In the genomic region with DNA sequence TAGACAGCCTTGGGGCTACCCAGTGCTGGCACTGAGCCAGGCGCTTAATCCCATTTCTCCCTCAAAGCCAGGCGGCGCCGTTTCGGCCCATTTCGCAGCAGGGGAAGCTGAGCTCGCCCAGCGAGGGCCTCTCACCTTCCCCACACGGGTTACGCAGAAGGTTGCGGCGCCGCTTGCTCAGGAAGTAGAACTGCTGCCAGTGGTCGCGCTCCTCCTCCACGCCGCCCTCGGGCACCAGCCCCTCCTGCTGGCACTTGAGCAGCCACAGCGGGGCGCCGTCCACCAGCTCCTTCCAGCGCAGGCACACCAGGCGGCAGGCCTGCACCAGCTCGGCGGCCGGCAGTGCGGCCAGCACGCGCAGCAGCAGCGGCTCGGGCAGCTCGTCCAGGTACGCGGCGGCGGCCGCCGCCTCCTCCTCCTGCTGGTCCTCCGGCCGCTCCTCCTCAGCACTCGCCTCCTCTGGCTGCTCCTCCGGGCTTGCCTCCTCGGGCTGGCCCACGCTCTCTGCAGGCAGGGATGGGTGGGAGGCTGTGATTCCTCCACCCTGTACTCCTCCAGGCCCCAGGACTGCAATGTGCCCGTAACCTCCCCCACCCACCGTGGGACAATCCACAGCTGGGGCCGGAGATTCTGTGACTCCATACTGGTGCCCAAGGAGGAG, we compare ENCODE assay signal across 8 cellular contexts. TPM values are rescaled to one million over a fixed set of nuclear protein-coding genes. Genes with fewer than 3 reads are reported as not detected.
DNase-seq lines count a peak whose midpoint lies in the region; ATAC-seq and TF ChIP-seq lines count a peak whose summit lies in the region.

No MANE protein-coding gene starts in this region.

- peak; percentile 73 for ATAC-seq in Right ventricle myocardium inferior
- ATAC-seq in upper lobe of right lung = peak; percentile 83
- no peak for ATAC-seq in HG02763 (IDR thresholded peaks at IDR 0.05; ENCODE audit: unreplicated experiment)

- H3K79me2 ChIP-seq in SK-N-SH (ENCODE audit: insufficient read depth) = peaks cover 3% of the 10 kb centered on the region; the same call in 1 of the 2 replicates

- intact Hi-C loops in CD14-positive monocyte (cut with micrococcal nuclease) (loop anchor here (1.0 to 5.0 kb wide), 4 partner anchors 67 to 99 kb away; no protein-coding TSS in a partner anchor), Right ventricle myocardium inferior (cut with DNase I) (loop anchor here (1.0 kb wide), 1 partner anchor 69 kb away; no protein-coding TSS in a partner anchor), posterior cingulate gyrus (cut with DNase I) (loop anchor here (2.0 to 10.0 kb wide), 2 partner anchors 68 to 154 kb away; a partner anchor contains a TSS), upper lobe of right lung (cut with DNase I) (loop anchor here (5.0 kb wide), 1 partner anchor 72 kb away; no protein-coding TSS in a partner anchor)
- intact Hi-C loops in activated naive CD4-positive, alpha-beta T cell treated with anti-CD3 and anti-CD28 coated beads for 36 hours (cut with micrococcal nuclease) = loop anchor here (1.0 to 5.0 kb wide), 4 partner anchors 69 to 257 kb away; a partner anchor contains a TSS

- H3K27ac ChIP-seq in SK-N-SH (ENCODE audit: low read depth in 2 of 2, low read length in 1 of 2) (no peak overlapping the region), upper lobe of right lung (no peak overlapping the region)

- peaks cover 0 to 5% (median 0%) of the 10 kb centered on the region in 7 donors for H3K9me3 Mint-ChIP-seq in CD14-positive monocyte
- H3K9me3 Mint-ChIP-seq in activated naive CD4-positive, alpha-beta T cell treated with anti-CD3 and anti-CD28 coated beads for 36 hours = no peaks in the 10 kb centered on the region

- CTCF ChIA-PET in SK-N-SH (lab: Yijun Ruan, JAX) = interaction anchor here (0.6 to 9.9 kb wide), 59 partner anchors 8 to 613 kb away, joined by 3 to 205 read pairs (median 4); a partner anchor contains a TSS
- CTCF ChIA-PET in activated naive CD4-positive, alpha-beta T cell treated with anti-CD3 and anti-CD28 coated beads for 36 hours (lab: Charles Lee) = interaction anchor here (0.6 to 4.1 kb wide), 25 partner anchors 8 to 613 kb away, joined by 3 to 27 read pairs (median 5); a partner anchor contains a TSS

- DNase-seq in CD14-positive monocyte (ENCODE audit: low spot score) (peak; percentile 76), HT-29 (ENCODE audit: low spot score) (peak; percentile 71), SK-N-SH (peak; percentile 93), Right ventricle myocardium inferior (ENCODE audit: missing footprints) (peak; percentile 88), posterior cingulate gyrus (peak; percentile 65 to 97 (median 77)), upper lobe of right lung (peak; percentile 93)
- DNase-seq in activated naive CD4-positive, alpha-beta T cell treated with anti-CD3 and anti-CD28 coated beads for 36 hours = peak; percentile 88

- no peak overlapping the region for H3K4me2 ChIP-seq in SK-N-SH

- H3K27me3 ChIP-seq in SK-N-SH (ENCODE audit: insufficient read depth) (no peaks in the 10 kb centered on the region), upper lobe of right lung (no peaks in the 10 kb centered on the region)

- no peaks in the 10 kb centered on the region for H3K36me3 ChIP-seq in SK-N-SH (replicated peaks in 1 of 2; ENCODE audit: control insufficient read depth in 1 of 2, insufficient read depth in 2 of 2, low read length in 1 of 2)
- H3K36me3 ChIP-seq in upper lobe of right lung = no peaks in the 10 kb centered on the region

- WGBS in SK-N-SH (ENCODE audit: low lambda C conversion rate) = 18% methylated on average over 16 of the region's 47 CpGs

- H2AFZ ChIP-seq in SK-N-SH (ENCODE audit: low read depth) = no peak overlapping the region

- H3K27me3 Mint-ChIP-seq in CD14-positive monocyte (ENCODE audit: low read depth in 3 of 3) = peaks cover 50 to 70% (median 56%) of the 10 kb centered on the region in 3 donors
- no peaks in the 10 kb centered on the region for H3K27me3 Mint-ChIP-seq in activated naive CD4-positive, alpha-beta T cell treated with anti-CD3 and anti-CD28 coated beads for 36 hours (ENCODE audit: low read depth)

- H3K4me1 Mint-ChIP-seq in CD14-positive monocyte = peaks cover 22% of the 10 kb centered on the region
- peaks cover 19% of the 10 kb centered on the region for H3K4me1 Mint-ChIP-seq in activated naive CD4-positive, alpha-beta T cell treated with anti-CD3 and anti-CD28 coated beads for 36 hours (ENCODE audit: low read depth)

- TF ChIP-seq EP300 in SK-N-SH (IDR thresholded peaks at IDR 0.05; ENCODE audit: borderline replicate concordance in 1 of 2, low read depth in 1 of 2, low read length in 1 of 2) = no peak

- H3K36me3 Mint-ChIP-seq in CD14-positive monocyte = peaks cover 4 to 9% of the 10 kb centered on the region in 2 donors
- no peaks in the 10 kb centered on the region for H3K36me3 Mint-ChIP-seq in activated naive CD4-positive, alpha-beta T cell treated with anti-CD3 and anti-CD28 coated beads for 36 hours (ENCODE audit: low read depth)

- TF ChIP-seq RAD21 in SK-N-SH (IDR thresholded peaks at IDR 0.05; ENCODE audit: low read length) = peak; percentile 81

- no peaks in the 10 kb centered on the region for H4K20me1 ChIP-seq in SK-N-SH (ENCODE audit: insufficient read depth)

- no peaks in the 10 kb centered on the region for H3F3A ChIP-seq in SK-N-SH (replicated peaks; ENCODE audit: insufficient read depth)

- peak overlapping the region in 1 of 7 donors; percentile 38 for H3K27ac Mint-ChIP-seq in CD14-positive monocyte
- H3K27ac Mint-ChIP-seq in activated naive CD4-positive, alpha-beta T cell treated with anti-CD3 and anti-CD28 coated beads for 36 hours = no peak overlapping the region

- no peak overlapping the region for H3K9ac ChIP-seq in SK-N-SH

- H3K4me3 Mint-ChIP-seq in CD14-positive monocyte = peak overlapping the region; percentile 16 to 89
- peak overlapping the region; percentile 55 for H3K4me3 Mint-ChIP-seq in activated naive CD4-positive, alpha-beta T cell treated with anti-CD3 and anti-CD28 coated beads for 36 hours

- H3K4me3 ChIP-seq in SK-N-SH (ENCODE audit: low read depth in 2 of 2, low read length in 1 of 2) = peak overlapping the region in 1 of 2 experiments; percentile 24; a peak in 2 of 4 replicates
- peak overlapping the region; percentile 25 for H3K4me3 ChIP-seq in upper lobe of right lung

- TF ChIP-seq CTCF in CD14-positive monocyte (IDR thresholded peaks at IDR 0.05) = peak; percentile 83
- TF ChIP-seq CTCF in SK-N-SH (IDR thresholded peaks at IDR 0.05) = peak; percentile 63
- TF ChIP-seq CTCF in upper lobe of right lung (IDR thresholded peaks at IDR 0.05) = peak; percentile 74

- H3K4me1 ChIP-seq in SK-N-SH (ENCODE audit: control insufficient read depth in 1 of 2, insufficient read depth in 2 of 2, low read depth in 1 of 2, low read length in 1 of 2) (peaks cover 0 to 23% of the 10 kb centered on the region in 2 experiments; a peak in 1 of 4 replicates), upper lobe of right lung (peaks cover 26% of the 10 kb centered on the region)

- H3K9me3 ChIP-seq in SK-N-SH (no peaks in the 10 kb centered on the region), upper lobe of right lung (no peaks in the 10 kb centered on the region)

- no peaks in the 10 kb centered on the region for H3K9me2 ChIP-seq in SK-N-SH

- POLR2A ChIA-PET in SK-N-SH (lab: Yijun Ruan, JAX) = interaction anchor here (0.6 to 1.1 kb wide), 3 partner anchors 35 to 258 kb away, joined by 3 to 5 read pairs (median 3); no protein-coding TSS in a partner anchor

RNA-seq across cellular contexts. Expression of a gene that starts 3.8 kb away (rescaled TPM):
- polyA plus RNA-seq in CD14-positive monocyte (not detected), SK-N-SH (2012; rRNA removed) (17.0 and 21.7 TPM in 2 replicates)
- total RNA-seq in HT-29 (2014; rRNA removed; shearing (Covaris generic)) = not detected in 2 replicates
- polyA plus RNA-seq in SK-N-SH (2012; cell fraction: cytosol; rRNA removed) = 15.5 and 15.7 TPM in 2 replicates
- 21.5 and 21.9 TPM in 2 replicates for polyA plus RNA-seq in SK-N-SH (2012; cell fraction: nucleus; rRNA removed)
- 1 to 10 TPM in 1 of 2 experiments, under 1 TPM in 1; 0.77 to 1.1 TPM for total RNA-seq in activated naive CD4-positive, alpha-beta T cell treated with anti-CD3 and anti-CD28 coated beads for 36 hours
- total RNA-seq in Right ventricle myocardium inferior (4.2 TPM), upper lobe of right lung (11.2 TPM)

RNA-seq across cellular contexts. Expression of a gene that starts 4.2 kb away (rescaled TPM):
- polyA plus RNA-seq in CD14-positive monocyte (1 to 10 TPM; 1.5 to 2.0 TPM), SK-N-SH (2012; rRNA removed) (42.8 and 52.2 TPM in 2 replicates)
- 0.26 and 0.33 TPM in 2 replicates for total RNA-seq in HT-29 (2014; rRNA removed; shearing (Covaris generic))
- 15.0 and 22.5 TPM in 2 replicates for polyA plus RNA-seq in SK-N-SH (2012; cell fraction: cytosol; rRNA removed)
- polyA plus RNA-seq in SK-N-SH (2012; cell fraction: nucleus; rRNA removed) = 250 and 267 TPM in 2 replicates
- total RNA-seq in activated naive CD4-positive, alpha-beta T cell treated with anti-CD3 and anti-CD28 coated beads for 36 hours = 10 to 100 TPM; 21.6 to 23.6 TPM
- total RNA-seq in Right ventricle myocardium inferior (19.0 TPM), upper lobe of right lung (19.8 TPM)

RNA-seq across cellular contexts. Expression of a gene that starts 13.5 kb away (rescaled TPM):
- polyA plus RNA-seq in CD14-positive monocyte (10 to 100 TPM; 45.7 to 45.9 TPM), SK-N-SH (2012; rRNA removed) (7.3 and 8.1 TPM in 2 replicates)
- total RNA-seq in HT-29 (2014; rRNA removed; shearing (Covaris generic)) = not detected in 2 replicates
- 4.3 and 6.3 TPM in 2 replicates for polyA plus RNA-seq in SK-N-SH (2012; cell fraction: cytosol; rRNA removed)
- 2.8 and 3.5 TPM in 2 replicates for polyA plus RNA-seq in SK-N-SH (2012; cell fraction: nucleus; rRNA removed)
- 10 to 100 TPM; 20.0 to 20.6 TPM for total RNA-seq in activated naive CD4-positive, alpha-beta T cell treated with anti-CD3 and anti-CD28 coated beads for 36 hours
- total RNA-seq in Right ventricle myocardium inferior (11.8 TPM), upper lobe of right lung (16.7 TPM)

RNA-seq across cellular contexts. Expression of a gene that starts 30.5 kb away (rescaled TPM):
- 10 to 100 TPM; 57.8 to 71.3 TPM for polyA plus RNA-seq in CD14-positive monocyte
- 74.0 and 80.2 TPM in 2 replicates for total RNA-seq in HT-29 (2014; rRNA removed; shearing (Covaris generic))
- 70.0 and 94.0 TPM in 2 replicates for polyA plus RNA-seq in SK-N-SH (2012; rRNA removed)
- 46.0 and 59.7 TPM in 2 replicates for polyA plus RNA-seq in SK-N-SH (2012; cell fraction: cytosol; rRNA removed)
- 72.4 and 107 TPM in 2 replicates for polyA plus RNA-seq in SK-N-SH (2012; cell fraction: nucleus; rRNA removed)
- 10 to 100 TPM; 86.7 to 88.3 TPM for total RNA-seq in activated naive CD4-positive, alpha-beta T cell treated with anti-CD3 and anti-CD28 coated beads for 36 hours
- total RNA-seq in Right ventricle myocardium inferior = 20.1 TPM
- total RNA-seq in upper lobe of right lung = 23.5 TPM

RNA-seq across cellular contexts. Expression of a gene that starts 41.0 kb away (rescaled TPM):
- polyA plus RNA-seq in CD14-positive monocyte (under 1 TPM; 0.14 to 0.18 TPM), SK-N-SH (2012; rRNA removed) (0.57 and 0.97 TPM in 2 replicates)
- total RNA-seq in HT-29 (2014; rRNA removed; shearing (Covaris generic)) = not detected in 2 replicates
- 0.46 and 0.72 TPM in 2 replicates for polyA plus RNA-seq in SK-N-SH (2012; cell fraction: cytosol; rRNA removed)
- 0.68 and 0.74 TPM in 2 replicates for polyA plus RNA-seq in SK-N-SH (2012; cell fraction: nucleus; rRNA removed)
- under 1 TPM; 0.26 to 0.30 TPM for total RNA-seq in activated naive CD4-positive, alpha-beta T cell treated with anti-CD3 and anti-CD28 coated beads for 36 hours
- total RNA-seq in Right ventricle myocardium inferior (0.03 TPM), upper lobe of right lung (0.09 TPM)

Comparison
In these comparisons a context has a peak if more than half of its experiments do, and no peak if none do; other contexts are left out.
1. RNA of a gene that starts 4.2 kb away (total RNA-seq): 21.6 to 23.6 TPM in activated naive CD4-positive, alpha-beta T cell treated with anti-CD3 and anti-CD28 coated beads for 36 hours, 19.8 TPM in upper lobe of right lung (single experiment) and 19.0 TPM in Right ventricle myocardium inferior (single experiment); 0.26 to 0.33 TPM in HT-29; every median in the first group is over 10 times any median in the second.
2. RNA of a gene that starts 13.5 kb away (total RNA-seq): 20.0 to 20.6 TPM in activated naive CD4-positive, alpha-beta T cell treated with anti-CD3 and anti-CD28 coated beads for 36 hours, 16.7 TPM in upper lobe of right lung (single experiment) and 11.8 TPM in Right ventricle myocardium inferior (single experiment); not detected in HT-29; every median in the first group is over 10 times any median in the second.
3. Peak in every context shown above with its lines, with median percentiles within 50 percentile points of each other: DNase-seq and CTCF ChIP-seq.